ENCODE assay signal across 1 cellular context in genomic region chr19:24033308-24033961, GRCh38.
TF ChIP-seq lines count a peak whose summit lies in the region.

No MANE protein-coding gene starts in this region.

TF ChIP-seq in HepG2, 621 proteins besides CTCF, POLR2A, EP300 and RAD21 (continued from another document and continues in another):
- TF ChIP-seq, protein P1, sequence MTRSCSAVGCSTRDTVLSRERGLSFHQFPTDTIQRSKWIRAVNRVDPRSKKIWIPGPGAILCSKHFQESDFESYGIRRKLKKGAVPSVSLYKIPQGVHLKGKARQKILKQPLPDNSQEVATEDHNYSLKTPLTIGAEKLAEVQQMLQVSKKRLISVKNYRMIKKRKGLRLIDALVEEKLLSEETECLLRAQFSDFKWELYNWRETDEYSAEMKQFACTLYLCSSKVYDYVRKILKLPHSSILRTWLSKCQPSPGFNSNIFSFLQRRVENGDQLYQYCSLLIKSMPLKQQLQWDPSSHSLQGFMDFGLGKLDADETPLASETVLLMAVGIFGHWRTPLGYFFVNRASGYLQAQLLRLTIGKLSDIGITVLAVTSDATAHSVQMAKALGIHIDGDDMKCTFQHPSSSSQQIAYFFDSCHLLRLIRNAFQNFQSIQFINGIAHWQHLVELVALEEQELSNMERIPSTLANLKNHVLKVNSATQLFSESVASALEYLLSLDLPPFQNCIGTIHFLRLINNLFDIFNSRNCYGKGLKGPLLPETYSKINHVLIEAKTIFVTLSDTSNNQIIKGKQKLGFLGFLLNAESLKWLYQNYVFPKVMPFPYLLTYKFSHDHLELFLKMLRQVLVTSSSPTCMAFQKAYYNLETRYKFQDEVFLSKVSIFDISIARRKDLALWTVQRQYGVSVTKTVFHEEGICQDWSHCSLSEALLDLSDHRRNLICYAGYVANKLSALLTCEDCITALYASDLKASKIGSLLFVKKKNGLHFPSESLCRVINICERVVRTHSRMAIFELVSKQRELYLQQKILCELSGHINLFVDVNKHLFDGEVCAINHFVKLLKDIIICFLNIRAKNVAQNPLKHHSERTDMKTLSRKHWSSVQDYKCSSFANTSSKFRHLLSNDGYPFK (CRISPR knock-in tag; IDR thresholded peaks at IDR 0.05; ENCODE audit: borderline replicate concordance), result peak; percentile 67; the same call in 1 of the 2 replicates
- TF ChIP-seq STAT5B (CRISPR knock-in tag; IDR thresholded peaks at IDR 0.05) (no peak), CHD4 (IDR thresholded peaks at IDR 0.05; ENCODE audit: borderline replicate concordance, low read length) (no peak), CBFB (CRISPR knock-in tag; IDR thresholded peaks at IDR 0.05) (no peak), ZNF703 (CRISPR knock-in tag; IDR thresholded peaks at IDR 0.05; ENCODE audit: borderline replicate concordance) (0 out of 2 replicates have a peak, but pooled peaks have one; percentile 38), REL (CRISPR knock-in tag; conservative IDR thresholded peaks at IDR 0.05) (no peak), ZNF775 (CRISPR knock-in tag; IDR thresholded peaks at IDR 0.05; ENCODE audit: borderline replicate concordance) (no peak), ZNF496 (CRISPR knock-in tag; IDR thresholded peaks at IDR 0.05; ENCODE audit: insufficient replicate concordance) (no peak), MAZ (IDR thresholded peaks at IDR 0.05; ENCODE audit: borderline replicate concordance, low read depth, low read length) (peak; percentile 66; the same call in 1 of the 2 replicates), MAZ (CRISPR knock-in tag; IDR thresholded peaks at IDR 0.05; ENCODE audit: low read depth) (no peak), NFIB (CRISPR knock-in tag; IDR thresholded peaks at IDR 0.05; ENCODE audit: borderline replicate concordance) (no peak), PRDM10 (CRISPR knock-in tag; IDR thresholded peaks at IDR 0.05; ENCODE audit: low read depth) (no peak), PHF20 (CRISPR knock-in tag; IDR thresholded peaks at IDR 0.05) (peak; percentile 51), ZC3H13 (CRISPR knock-in tag; IDR thresholded peaks at IDR 0.05) (no peak), NFYC (CRISPR knock-in tag; IDR thresholded peaks at IDR 0.05) (peak; percentile 73), ZNF136 (CRISPR knock-in tag; IDR thresholded peaks at IDR 0.05; ENCODE audit: low read depth) (no peak), ZNF329 (CRISPR knock-in tag; IDR thresholded peaks at IDR 0.05; ENCODE audit: low read depth) (no peak), STAG1 (CRISPR knock-in tag; IDR thresholded peaks at IDR 0.05) (no peak), TOPORS (CRISPR knock-in tag; IDR thresholded peaks at IDR 0.05) (0 out of 2 replicates have a peak, but pooled peaks have one; percentile 42), HDAC1 (CRISPR knock-in tag; IDR thresholded peaks at IDR 0.05) (peak; percentile 77), ZNF776 (CRISPR knock-in tag; IDR thresholded peaks at IDR 0.05) (no peak), ZNF33A (CRISPR knock-in tag; IDR thresholded peaks at IDR 0.05; ENCODE audit: borderline replicate concordance) (no peak), TAF15 (IDR thresholded peaks at IDR 0.05; ENCODE audit: low read depth, low read length, poor library complexity, severe bottlenecking) (no peak), ZNF292 (CRISPR knock-in tag; IDR thresholded peaks at IDR 0.05; ENCODE audit: borderline replicate concordance, low read depth) (peak; percentile 46; the same call in 1 of the 2 replicates), SRSF4 (IDR thresholded peaks at IDR 0.05; ENCODE audit: low read depth, low read length, poor library complexity, severe bottlenecking) (no peak), ZNF782 (CRISPR knock-in tag; IDR thresholded peaks at IDR 0.05; ENCODE audit: borderline replicate concordance) (no peak), FOXC1 (CRISPR knock-in tag; IDR thresholded peaks at IDR 0.05; ENCODE audit: borderline replicate concordance) (no peak; the same call in 1 of the 2 replicates), WIZ (CRISPR knock-in tag; IDR thresholded peaks at IDR 0.05) (peak; percentile 65; the same call in 1 of the 2 replicates)
- TF ChIP-seq, protein P2, sequence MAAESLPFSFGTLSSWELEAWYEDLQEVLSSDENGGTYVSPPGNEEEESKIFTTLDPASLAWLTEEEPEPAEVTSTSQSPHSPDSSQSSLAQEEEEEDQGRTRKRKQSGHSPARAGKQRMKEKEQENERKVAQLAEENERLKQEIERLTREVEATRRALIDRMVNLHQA (CRISPR knock-in tag; IDR thresholded peaks at IDR 0.05), result no peak
- TF ChIP-seq, protein P3, sequence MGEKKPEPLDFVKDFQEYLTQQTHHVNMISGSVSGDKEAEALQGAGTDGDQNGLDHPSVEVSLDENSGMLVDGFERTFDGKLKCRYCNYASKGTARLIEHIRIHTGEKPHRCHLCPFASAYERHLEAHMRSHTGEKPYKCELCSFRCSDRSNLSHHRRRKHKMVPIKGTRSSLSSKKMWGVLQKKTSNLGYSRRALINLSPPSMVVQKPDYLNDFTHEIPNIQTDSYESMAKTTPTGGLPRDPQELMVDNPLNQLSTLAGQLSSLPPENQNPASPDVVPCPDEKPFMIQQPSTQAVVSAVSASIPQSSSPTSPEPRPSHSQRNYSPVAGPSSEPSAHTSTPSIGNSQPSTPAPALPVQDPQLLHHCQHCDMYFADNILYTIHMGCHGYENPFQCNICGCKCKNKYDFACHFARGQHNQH (CRISPR knock-in tag; IDR thresholded peaks at IDR 0.05), result peak; percentile 15; the same call in 1 of the 2 replicates
- TF ChIP-seq, protein P4, sequence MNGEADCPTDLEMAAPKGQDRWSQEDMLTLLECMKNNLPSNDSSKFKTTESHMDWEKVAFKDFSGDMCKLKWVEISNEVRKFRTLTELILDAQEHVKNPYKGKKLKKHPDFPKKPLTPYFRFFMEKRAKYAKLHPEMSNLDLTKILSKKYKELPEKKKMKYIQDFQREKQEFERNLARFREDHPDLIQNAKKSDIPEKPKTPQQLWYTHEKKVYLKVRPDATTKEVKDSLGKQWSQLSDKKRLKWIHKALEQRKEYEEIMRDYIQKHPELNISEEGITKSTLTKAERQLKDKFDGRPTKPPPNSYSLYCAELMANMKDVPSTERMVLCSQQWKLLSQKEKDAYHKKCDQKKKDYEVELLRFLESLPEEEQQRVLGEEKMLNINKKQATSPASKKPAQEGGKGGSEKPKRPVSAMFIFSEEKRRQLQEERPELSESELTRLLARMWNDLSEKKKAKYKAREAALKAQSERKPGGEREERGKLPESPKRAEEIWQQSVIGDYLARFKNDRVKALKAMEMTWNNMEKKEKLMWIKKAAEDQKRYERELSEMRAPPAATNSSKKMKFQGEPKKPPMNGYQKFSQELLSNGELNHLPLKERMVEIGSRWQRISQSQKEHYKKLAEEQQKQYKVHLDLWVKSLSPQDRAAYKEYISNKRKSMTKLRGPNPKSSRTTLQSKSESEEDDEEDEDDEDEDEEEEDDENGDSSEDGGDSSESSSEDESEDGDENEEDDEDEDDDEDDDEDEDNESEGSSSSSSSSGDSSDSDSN (CRISPR knock-in tag; IDR thresholded peaks at IDR 0.05), result peak; percentile 90
- TF ChIP-seq, protein P5, sequence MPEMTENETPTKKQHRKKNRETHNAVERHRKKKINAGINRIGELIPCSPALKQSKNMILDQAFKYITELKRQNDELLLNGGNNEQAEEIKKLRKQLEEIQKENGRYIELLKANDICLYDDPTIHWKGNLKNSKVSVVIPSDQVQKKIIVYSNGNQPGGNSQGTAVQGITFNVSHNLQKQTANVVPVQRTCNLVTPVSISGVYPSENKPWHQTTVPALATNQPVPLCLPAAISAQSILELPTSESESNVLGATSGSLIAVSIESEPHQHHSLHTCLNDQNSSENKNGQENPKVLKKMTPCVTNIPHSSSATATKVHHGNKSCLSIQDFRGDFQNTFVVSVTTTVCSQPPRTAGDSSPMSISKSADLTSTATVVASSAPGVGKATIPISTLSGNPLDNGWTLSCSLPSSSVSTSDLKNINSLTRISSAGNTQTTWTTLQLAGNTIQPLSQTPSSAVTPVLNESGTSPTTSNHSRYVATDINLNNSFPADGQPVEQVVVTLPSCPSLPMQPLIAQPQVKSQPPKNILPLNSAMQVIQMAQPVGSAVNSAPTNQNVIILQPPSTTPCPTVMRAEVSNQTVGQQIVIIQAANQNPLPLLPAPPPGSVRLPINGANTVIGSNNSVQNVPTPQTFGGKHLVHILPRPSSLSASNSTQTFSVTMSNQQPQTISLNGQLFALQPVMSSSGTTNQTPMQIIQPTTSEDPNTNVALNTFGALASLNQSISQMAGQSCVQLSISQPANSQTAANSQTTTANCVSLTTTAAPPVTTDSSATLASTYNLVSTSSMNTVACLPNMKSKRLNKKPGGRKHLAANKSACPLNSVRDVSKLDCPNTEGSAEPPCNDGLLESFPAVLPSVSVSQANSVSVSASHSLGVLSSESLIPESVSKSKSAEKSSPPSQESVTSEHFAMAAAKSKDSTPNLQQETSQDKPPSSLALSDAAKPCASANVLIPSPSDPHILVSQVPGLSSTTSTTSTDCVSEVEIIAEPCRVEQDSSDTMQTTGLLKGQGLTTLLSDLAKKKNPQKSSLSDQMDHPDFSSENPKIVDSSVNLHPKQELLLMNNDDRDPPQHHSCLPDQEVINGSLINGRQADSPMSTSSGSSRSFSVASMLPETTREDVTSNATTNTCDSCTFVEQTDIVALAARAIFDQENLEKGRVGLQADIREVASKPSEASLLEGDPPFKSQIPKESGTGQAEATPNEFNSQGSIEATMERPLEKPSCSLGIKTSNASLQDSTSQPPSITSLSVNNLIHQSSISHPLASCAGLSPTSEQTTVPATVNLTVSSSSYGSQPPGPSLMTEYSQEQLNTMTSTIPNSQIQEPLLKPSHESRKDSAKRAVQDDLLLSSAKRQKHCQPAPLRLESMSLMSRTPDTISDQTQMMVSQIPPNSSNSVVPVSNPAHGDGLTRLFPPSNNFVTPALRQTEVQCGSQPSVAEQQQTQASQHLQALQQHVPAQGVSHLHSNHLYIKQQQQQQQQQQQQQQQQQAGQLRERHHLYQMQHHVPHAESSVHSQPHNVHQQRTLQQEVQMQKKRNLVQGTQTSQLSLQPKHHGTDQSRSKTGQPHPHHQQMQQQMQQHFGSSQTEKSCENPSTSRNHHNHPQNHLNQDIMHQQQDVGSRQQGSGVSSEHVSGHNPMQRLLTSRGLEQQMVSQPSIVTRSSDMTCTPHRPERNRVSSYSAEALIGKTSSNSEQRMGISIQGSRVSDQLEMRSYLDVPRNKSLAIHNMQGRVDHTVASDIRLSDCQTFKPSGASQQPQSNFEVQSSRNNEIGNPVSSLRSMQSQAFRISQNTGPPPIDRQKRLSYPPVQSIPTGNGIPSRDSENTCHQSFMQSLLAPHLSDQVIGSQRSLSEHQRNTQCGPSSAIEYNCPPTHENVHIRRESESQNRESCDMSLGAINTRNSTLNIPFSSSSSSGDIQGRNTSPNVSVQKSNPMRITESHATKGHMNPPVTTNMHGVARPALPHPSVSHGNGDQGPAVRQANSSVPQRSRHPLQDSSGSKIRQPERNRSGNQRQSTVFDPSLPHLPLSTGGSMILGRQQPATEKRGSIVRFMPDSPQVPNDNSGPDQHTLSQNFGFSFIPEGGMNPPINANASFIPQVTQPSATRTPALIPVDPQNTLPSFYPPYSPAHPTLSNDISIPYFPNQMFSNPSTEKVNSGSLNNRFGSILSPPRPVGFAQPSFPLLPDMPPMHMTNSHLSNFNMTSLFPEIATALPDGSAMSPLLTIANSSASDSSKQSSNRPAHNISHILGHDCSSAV (CRISPR knock-in tag; IDR thresholded peaks at IDR 0.05; ENCODE audit: borderline replicate concordance), result no peak
- TF ChIP-seq, protein P6, sequence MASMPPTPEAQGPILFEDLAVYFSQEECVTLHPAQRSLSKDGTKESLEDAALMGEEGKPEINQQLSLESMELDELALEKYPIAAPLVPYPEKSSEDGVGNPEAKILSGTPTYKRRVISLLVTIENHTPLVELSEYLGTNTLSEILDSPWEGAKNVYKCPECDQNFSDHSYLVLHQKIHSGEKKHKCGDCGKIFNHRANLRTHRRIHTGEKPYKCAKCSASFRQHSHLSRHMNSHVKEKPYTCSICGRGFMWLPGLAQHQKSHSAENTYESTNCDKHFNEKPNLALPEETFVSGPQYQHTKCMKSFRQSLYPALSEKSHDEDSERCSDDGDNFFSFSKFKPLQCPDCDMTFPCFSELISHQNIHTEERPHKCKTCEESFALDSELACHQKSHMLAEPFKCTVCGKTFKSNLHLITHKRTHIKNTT (CRISPR knock-in tag; IDR thresholded peaks at IDR 0.05), result no peak
